ENCODE assay signal across 27 cellular contexts in genomic region chr17:82008941-82009405, GRCh38. TPM values are rescaled to one million over a fixed set of nuclear protein-coding genes. Genes with fewer than 3 reads are reported as not detected.
DNase-seq lines count a peak whose midpoint lies in the region; ATAC-seq, FAIRE-seq and TF ChIP-seq lines count a peak whose summit lies in the region.
"Had no signal": no experiment of that assay in that cellular context is flagged by ENCODE, and none has a peak within 500 bp of the region (broad histone marks: within the 10 kb centered on the region; RNA-seq: fewer than 3 reads in every experiment).

No MANE protein-coding gene starts in this region.

- TF ChIP-seq RAD21 in HepG2 (CRISPR knock-in tag; IDR thresholded peaks at IDR 0.05) = no peak

- POLR2A ChIA-PET in activated CD8-positive, alpha-beta T cell treated with anti-CD3 and anti-CD28 coated beads for 36 hours (lab: Charles Lee) = no interaction called here
- POLR2A ChIA-PET in activated CD8-positive, alpha-beta T cell treated with anti-CD3 and anti-CD28 coated beads, Interleukin-2, amount 10 ng/mL, durations not matched to agents 7 days and 5 days (lab: Charles Lee) = interaction anchor here (0.8 to 0.9 kb wide), 2 partner anchors 11 to 13 kb away, joined by 3 to 4 read pairs; no protein-coding TSS in a partner anchor
- POLR2A ChIA-PET in HepG2 (lab: Yijun Ruan, JAX) = interaction anchor here (1.5 to 1.9 kb wide), 4 partner anchors 8 to 17 kb away, joined by 7 to 9 read pairs (median 8); no protein-coding TSS in a partner anchor

- DNase-seq in activated CD8-positive, alpha-beta T cell treated with anti-CD3 and anti-CD28 coated beads for 36 hours = no peak
- no peak for DNase-seq in activated CD8-positive, alpha-beta T cell treated with anti-CD3 and anti-CD28 coated beads, Interleukin-2, amount 10 ng/mL, durations not matched to agents 7 days and 5 days
- DNase-seq in HepG2 (ENCODE audit: low spot score) (no peak), right lobe of liver (no peak)
- DNase-seq: BE2C, Calu3, DMS79 treated with DMSO at 0.1 percent for 48 hours, GF-D8, Karpas-422, NCI-H1092, NCI-H1417 treated with DMSO at 0.1 percent for 48 hours, NCI-H1694 treated with DMSO at 0.1 percent for 48 hours, NCI-H2081, NCI-H2227 treated with DMSO at 0.1 percent for 48 hours, NCI-H526 treated with DMSO at 0.1 percent for 48 hours, PC-9, RPMI8226, SIG-M5 had no signal

- no peaks in the 10 kb centered on the region for H3K27me3 ChIP-seq in HepG2 (ENCODE audit: control insufficient read depth in 1 of 2, insufficient read depth in 2 of 2, low read length in 2 of 2)
- no peaks in the 10 kb centered on the region for H3K27me3 ChIP-seq in right lobe of liver
- H3K27me3 ChIP-seq: BE2C had no signal

- TF ChIP-seq CTCF in activated CD8-positive, alpha-beta T cell treated with anti-CD3 and anti-CD28 coated beads for 36 hours (IDR thresholded peaks at IDR 0.05) = no peak
- no peak for TF ChIP-seq CTCF in HepG2 (CRISPR knock-in tag; IDR thresholded peaks at IDR 0.05)
- TF ChIP-seq CTCF in right lobe of liver (IDR thresholded peaks at IDR 0.05) = no peak

- H3K9me3 Mint-ChIP-seq in activated CD8-positive, alpha-beta T cell treated with anti-CD3 and anti-CD28 coated beads for 36 hours = no peaks in the 10 kb centered on the region
- H3K9me3 Mint-ChIP-seq in activated CD8-positive, alpha-beta T cell treated with anti-CD3 and anti-CD28 coated beads, Interleukin-2, amount 10 ng/mL, durations not matched to agents 7 days and 5 days (ENCODE audit: insufficient read depth) = no peaks in the 10 kb centered on the region
- H3K9me3 Mint-ChIP-seq: CD14-positive monocyte had no signal

- peak; percentile 10 for ATAC-seq in activated CD8-positive, alpha-beta T cell treated with anti-CD3 and anti-CD28 coated beads for 36 hours
- no peak for ATAC-seq in activated CD8-positive, alpha-beta T cell treated with anti-CD3 and anti-CD28 coated beads, Interleukin-2, amount 10 ng/mL, durations not matched to agents 7 days and 5 days
- ATAC-seq in HepG2 (no peak), right lobe of liver (no peak), HG03432 (IDR thresholded peaks at IDR 0.05; ENCODE audit: unreplicated experiment) (no peak), GM18909 (IDR thresholded peaks at IDR 0.05; ENCODE audit: poor library complexity, unreplicated experiment) (no peak)
- ATAC-seq: HCT116 had no signal

- no peak overlapping the region for H3K4me3 Mint-ChIP-seq in activated CD8-positive, alpha-beta T cell treated with anti-CD3 and anti-CD28 coated beads for 36 hours
- no peak overlapping the region for H3K4me3 Mint-ChIP-seq in activated CD8-positive, alpha-beta T cell treated with anti-CD3 and anti-CD28 coated beads, Interleukin-2, amount 10 ng/mL, durations not matched to agents 7 days and 5 days
- H3K4me3 Mint-ChIP-seq: CD14-positive monocyte had no signal

- H3K9ac ChIP-seq in HepG2 (ENCODE audit: insufficient read depth, low read depth, low read length) = no peak overlapping the region

- in situ Hi-C loops in HepG2 (cut with HindIII; ENCODE audit: extremely low pct_ligation_motif_present, low pct_unique_long_range_greater_than_20kb) = no loop called here

- BruUV-seq in HepG2 (replicated peaks; lab: Mats Ljungman, UMichigan) = no TSS peak

- TF ChIP-seq POLR2A in HepG2 (IDR thresholded peaks at IDR 0.05; ENCODE audit: insufficient read depth in 1 of 2, low read depth in 2 of 2, low read length in 2 of 2) (no peak), right lobe of liver (IDR thresholded peaks at IDR 0.05) (no peak)

- H3K4me3 ChIP-seq in HepG2 (replicated peaks in 1 of 3; ENCODE audit: insufficient read depth in 1 of 3, low read depth in 2 of 3, low read length in 3 of 3) (no peak overlapping the region), right lobe of liver (no peak overlapping the region)
- H3K4me3 ChIP-seq: PC-9, SK-N-MC had no signal

- H2AFZ ChIP-seq in HepG2 (ENCODE audit: low read length) = no peak overlapping the region
- H2AFZ ChIP-seq: PC-9 had no signal

- TF ChIP-seq EP300 in HepG2 (IDR thresholded peaks at IDR 0.05; ENCODE audit: low read depth in 2 of 2, low read length in 2 of 2) = no peak
- TF ChIP-seq EP300 in HepG2 (CRISPR knock-in tag; IDR thresholded peaks at IDR 0.05; ENCODE audit: borderline replicate concordance) = no peak

- no peaks in the 10 kb centered on the region for H3K9me3 ChIP-seq in HepG2 (ENCODE audit: low read length)
- H3K9me3 ChIP-seq in right lobe of liver = no peaks in the 10 kb centered on the region
- H3K9me3 ChIP-seq: BE2C had no signal

- no peak for FAIRE-seq in HepG2 (lab: Jason Lieb, UNC)
- FAIRE-seq: GM12891, GM19239 had no signal

- H3K27ac ChIP-seq in HepG2 (ENCODE audit: extremely low read length, insufficient read depth, low read length) = no peak overlapping the region
- no peak overlapping the region for H3K27ac ChIP-seq in right lobe of liver
- H3K27ac ChIP-seq: 22Rv1, HL-60, PC-9, SK-N-MC had no signal

- peaks cover 6% of the 10 kb centered on the region for H3K4me1 Mint-ChIP-seq in activated CD8-positive, alpha-beta T cell treated with anti-CD3 and anti-CD28 coated beads for 36 hours (ENCODE audit: low read depth)
- peaks cover 9% of the 10 kb centered on the region for H3K4me1 Mint-ChIP-seq in activated CD8-positive, alpha-beta T cell treated with anti-CD3 and anti-CD28 coated beads, Interleukin-2, amount 10 ng/mL, durations not matched to agents 7 days and 5 days (ENCODE audit: low read depth)
- H3K4me1 Mint-ChIP-seq: CD14-positive monocyte had no signal

- peaks cover 25% of the 10 kb centered on the region for H3K79me2 ChIP-seq in HepG2 (ENCODE audit: insufficient read depth, low read length)

- H3K4me1 ChIP-seq in HepG2 (ENCODE audit: insufficient read depth, low read length) = peaks cover 72% of the 10 kb centered on the region
- no peaks in the 10 kb centered on the region for H3K4me1 ChIP-seq in right lobe of liver

- no peaks in the 10 kb centered on the region for H3K27me3 Mint-ChIP-seq in activated CD8-positive, alpha-beta T cell treated with anti-CD3 and anti-CD28 coated beads for 36 hours
- H3K27me3 Mint-ChIP-seq in activated CD8-positive, alpha-beta T cell treated with anti-CD3 and anti-CD28 coated beads, Interleukin-2, amount 10 ng/mL, durations not matched to agents 7 days and 5 days (ENCODE audit: low read depth) = no peaks in the 10 kb centered on the region

- WGBS in HepG2 (ENCODE audit: low lambda C conversion rate) = 97% methylated on average over 20 of the region's 28 CpGs
- WGBS in right lobe of liver (ENCODE audit: insufficient coverage, low coverage, low lambda C conversion rate, missing lambda C conversion rate) = no CpG with 5 or more reads among the region's 28 CpGs

- H3K4me2 ChIP-seq in HepG2 (ENCODE audit: low read depth, low read length) = no peak overlapping the region
- H3K4me2 ChIP-seq: PC-9 had no signal

- CTCF ChIA-PET in activated CD8-positive, alpha-beta T cell treated with anti-CD3 and anti-CD28 coated beads for 36 hours (lab: Charles Lee) = interaction anchor here (1.6 kb wide), 1 partner anchor 11 kb away, joined by 7 read pairs; no protein-coding TSS in a partner anchor
- CTCF ChIA-PET in activated CD8-positive, alpha-beta T cell treated with anti-CD3 and anti-CD28 coated beads, Interleukin-2, amount 10 ng/mL, durations not matched to agents 7 days and 5 days (lab: Charles Lee) = interaction anchor here (1.9 to 2.1 kb wide), 2 partner anchors 11 to 50 kb away, joined by 5 read pairs; no protein-coding TSS in a partner anchor
- CTCF ChIA-PET in HepG2 (lab: Yijun Ruan, JAX; ENCODE audit: low intra/inter-chr PET ratio, low total read pairs) = no interaction called here

- no peaks in the 10 kb centered on the region for H4K20me1 ChIP-seq in HepG2 (ENCODE audit: insufficient read depth, low read length)

- H3K36me3 ChIP-seq in HepG2 (replicated peaks in 1 of 2; ENCODE audit: control insufficient read depth in 1 of 2, insufficient read depth in 2 of 2, low read length in 2 of 2) (peaks cover 44 to 62% of the 10 kb centered on the region in 2 experiments), right lobe of liver (peaks cover 0 to 9% (median 0%) of the 10 kb centered on the region in 4 donors)

- no peaks in the 10 kb centered on the region for H3K36me3 Mint-ChIP-seq in activated CD8-positive, alpha-beta T cell treated with anti-CD3 and anti-CD28 coated beads for 36 hours (ENCODE audit: low read depth)
- H3K36me3 Mint-ChIP-seq in activated CD8-positive, alpha-beta T cell treated with anti-CD3 and anti-CD28 coated beads, Interleukin-2, amount 10 ng/mL, durations not matched to agents 7 days and 5 days (ENCODE audit: low read depth) = no peaks in the 10 kb centered on the region

- no peak overlapping the region for H3K27ac Mint-ChIP-seq in activated CD8-positive, alpha-beta T cell treated with anti-CD3 and anti-CD28 coated beads for 36 hours
- H3K27ac Mint-ChIP-seq in activated CD8-positive, alpha-beta T cell treated with anti-CD3 and anti-CD28 coated beads, Interleukin-2, amount 10 ng/mL, durations not matched to agents 7 days and 5 days = no peak overlapping the region

- intact Hi-C loops in activated CD8-positive, alpha-beta T cell treated with anti-CD3 and anti-CD28 coated beads for 36 hours (cut with micrococcal nuclease) = no loop called here
- intact Hi-C loops in HepG2 (cut with micrococcal nuclease; ENCODE audit: unreplicated experiment) = no loop called here
- intact Hi-C loops in right lobe of liver (cut with DNase I) = no loop called here

RNA-seq across cellular contexts. Expression of gene CENPX, which starts 13.7 kb away (rescaled TPM):
- total RNA-seq in activated CD8-positive, alpha-beta T cell treated with anti-CD3 and anti-CD28 coated beads for 36 hours = 10 to 100 TPM; 88.7 to 98.1 TPM
- total RNA-seq in activated CD8-positive, alpha-beta T cell treated with anti-CD3 and anti-CD28 coated beads, Interleukin-2, amount 10 ng/mL, durations not matched to agents 7 days and 5 days = 10 to 100 TPM; 86.7 to 87.7 TPM
- total RNA-seq in HepG2 (2016; rRNA removed; fragmentation: Illumina TruSeq; extraction: Trizol) (166 and 170 TPM in 2 replicates), right lobe of liver (10 to 100 TPM; 27.3 to 81.1 (median 47.8) TPM)
- 262 and 321 TPM in 2 replicates for total RNA-seq in HepG2 (2016; cell fraction: cytosol; rRNA removed; fragmentation: Illumina TruSeq; extraction: Trizol; ENCODE audit: low read depth)
- 171 and 173 TPM in 2 replicates for total RNA-seq in HepG2 (2016; cell fraction: insoluble cytoplasmic fraction; rRNA removed; fragmentation: Illumina TruSeq; extraction: Trizol)
- 221 and 277 TPM in 2 replicates for total RNA-seq in HepG2 (2016; cell fraction: membrane; rRNA removed; fragmentation: Illumina TruSeq; extraction: Trizol)
- total RNA-seq in HepG2 (2016; cell fraction: nucleus; rRNA removed; fragmentation: Illumina TruSeq; extraction: Trizol) = 85.1 and 103 TPM in 2 replicates
- polyA plus RNA-seq in HepG2 (2011; rRNA removed) = 92.7 and 96.7 TPM in 2 replicates
- polyA plus RNA-seq in HepG2 (2011; cell fraction: cytosol; rRNA removed) = 88.8 and 138 TPM in 2 replicates
- polyA plus RNA-seq in HepG2 (2011; cell fraction: nucleus; rRNA removed) = 166 and 170 TPM in 2 replicates
- 46.3 and 61.5 TPM in 2 replicates for polyA plus RNA-seq in HepG2 (2012)
- 176 and 237 TPM in 2 replicates for polyA plus RNA-seq in HepG2 (2016; cell fraction: cytosol; fragmentation: Illumina TruSeq; extraction: Trizol; ENCODE audit: low read depth)
- 143 and 150 TPM in 2 replicates for polyA plus RNA-seq in HepG2 (2016; cell fraction: insoluble cytoplasmic fraction; fragmentation: Illumina TruSeq; extraction: Trizol; ENCODE audit: low read depth)
- polyA plus RNA-seq in HepG2 (2016; cell fraction: membrane; fragmentation: Illumina TruSeq; extraction: Trizol; ENCODE audit: low read depth) = 176 and 221 TPM in 2 replicates
- polyA plus RNA-seq in HepG2 (2016; cell fraction: nucleus; fragmentation: Illumina TruSeq; extraction: Trizol; ENCODE audit: insufficient read depth, low read depth) = 178 and 180 TPM in 2 replicates
- 32.0 and 49.8 TPM in 2 replicates for polyA minus RNA-seq in HepG2 (2011; rRNA and poly(A)+ RNA removed; ENCODE audit: low replicate concordance)
- 14.8 and 16.2 TPM in 2 replicates for polyA minus RNA-seq in HepG2 (2011; cell fraction: cytosol; rRNA and poly(A)+ RNA removed)
- 20.0 and 26.9 TPM in 2 replicates for polyA minus RNA-seq in HepG2 (2011; cell fraction: nucleus; rRNA and poly(A)+ RNA removed)

RNA-seq across cellular contexts. Expression of gene LRRC45, which starts 14.1 kb away (rescaled TPM):
- 10 to 100 TPM; 12.9 TPM for total RNA-seq in activated CD8-positive, alpha-beta T cell treated with anti-CD3 and anti-CD28 coated beads for 36 hours
- total RNA-seq in activated CD8-positive, alpha-beta T cell treated with anti-CD3 and anti-CD28 coated beads, Interleukin-2, amount 10 ng/mL, durations not matched to agents 7 days and 5 days = 10 to 100 TPM; 58.3 to 58.9 TPM
- total RNA-seq in HepG2 (2016; rRNA removed; fragmentation: Illumina TruSeq; extraction: Trizol) = 21.4 and 48.1 TPM in 2 replicates
- 30.2 and 31.8 TPM in 2 replicates for total RNA-seq in HepG2 (2016; cell fraction: cytosol; rRNA removed; fragmentation: Illumina TruSeq; extraction: Trizol; ENCODE audit: low read depth)
- 20.6 and 49.6 TPM in 2 replicates for total RNA-seq in HepG2 (2016; cell fraction: insoluble cytoplasmic fraction; rRNA removed; fragmentation: Illumina TruSeq; extraction: Trizol)
- total RNA-seq in HepG2 (2016; cell fraction: membrane; rRNA removed; fragmentation: Illumina TruSeq; extraction: Trizol) = 14.9 and 19.0 TPM in 2 replicates
- 49.7 and 54.4 TPM in 2 replicates for total RNA-seq in HepG2 (2016; cell fraction: nucleus; rRNA removed; fragmentation: Illumina TruSeq; extraction: Trizol)
- 11.6 and 14.1 TPM in 2 replicates for polyA plus RNA-seq in HepG2 (2011; rRNA removed)
- 5.5 and 10.0 TPM in 2 replicates for polyA plus RNA-seq in HepG2 (2011; cell fraction: cytosol; rRNA removed)
- polyA plus RNA-seq in HepG2 (2011; cell fraction: nucleus; rRNA removed) = 112 and 182 TPM in 2 replicates
- polyA plus RNA-seq in HepG2 (2012) = 7.5 and 8.8 TPM in 2 replicates
- polyA plus RNA-seq in HepG2 (2016; cell fraction: cytosol; fragmentation: Illumina TruSeq; extraction: Trizol; ENCODE audit: low read depth) = 3.3 and 4.2 TPM in 2 replicates
- polyA plus RNA-seq in HepG2 (2016; cell fraction: insoluble cytoplasmic fraction; fragmentation: Illumina TruSeq; extraction: Trizol; ENCODE audit: low read depth) = 19.5 and 19.7 TPM in 2 replicates
- 9.1 and 9.2 TPM in 2 replicates for polyA plus RNA-seq in HepG2 (2016; cell fraction: membrane; fragmentation: Illumina TruSeq; extraction: Trizol; ENCODE audit: low read depth)
- polyA plus RNA-seq in HepG2 (2016; cell fraction: nucleus; fragmentation: Illumina TruSeq; extraction: Trizol; ENCODE audit: insufficient read depth, low read depth) = 129 and 136 TPM in 2 replicates
- 11.1 and 15.7 TPM in 2 replicates for polyA minus RNA-seq in HepG2 (2011; rRNA and poly(A)+ RNA removed; ENCODE audit: low replicate concordance)
- polyA minus RNA-seq in HepG2 (2011; cell fraction: cytosol; rRNA and poly(A)+ RNA removed) = 6.1 and 8.2 TPM in 2 replicates
- 25.0 and 27.2 TPM in 2 replicates for polyA minus RNA-seq in HepG2 (2011; cell fraction: nucleus; rRNA and poly(A)+ RNA removed)
- total RNA-seq in right lobe of liver = 10 to 100 TPM in 3 of 6 experiments, 1 to 10 TPM in 3; 4.9 to 15.6 (median 11.9) TPM

RNA-seq across cellular contexts. Expression of gene RAC3, which starts 22.5 kb away (rescaled TPM):
- total RNA-seq in activated CD8-positive, alpha-beta T cell treated with anti-CD3 and anti-CD28 coated beads for 36 hours = 1 to 10 TPM; 5.5 to 5.8 TPM
- total RNA-seq in activated CD8-positive, alpha-beta T cell treated with anti-CD3 and anti-CD28 coated beads, Interleukin-2, amount 10 ng/mL, durations not matched to agents 7 days and 5 days = 10 to 100 TPM; 12.9 to 13.1 TPM
- total RNA-seq in HepG2 (2016; rRNA removed; fragmentation: Illumina TruSeq; extraction: Trizol) = 4.0 and 10.5 TPM in 2 replicates
- 6.8 and 9.8 TPM in 2 replicates for total RNA-seq in HepG2 (2016; cell fraction: cytosol; rRNA removed; fragmentation: Illumina TruSeq; extraction: Trizol; ENCODE audit: low read depth)
- 3.9 and 12.6 TPM in 2 replicates for total RNA-seq in HepG2 (2016; cell fraction: insoluble cytoplasmic fraction; rRNA removed; fragmentation: Illumina TruSeq; extraction: Trizol)
- 7.3 and 10.1 TPM in 2 replicates for total RNA-seq in HepG2 (2016; cell fraction: membrane; rRNA removed; fragmentation: Illumina TruSeq; extraction: Trizol)
- 11.7 and 12.9 TPM in 2 replicates for total RNA-seq in HepG2 (2016; cell fraction: nucleus; rRNA removed; fragmentation: Illumina TruSeq; extraction: Trizol)
- polyA plus RNA-seq in HepG2 (2011; rRNA removed) = 21.3 and 24.1 TPM in 2 replicates
- polyA plus RNA-seq in HepG2 (2011; cell fraction: cytosol; rRNA removed) = 12.8 and 16.7 TPM in 2 replicates
- 111 and 165 TPM in 2 replicates for polyA plus RNA-seq in HepG2 (2011; cell fraction: nucleus; rRNA removed)
- polyA plus RNA-seq in HepG2 (2012) = 6.3 and 10.6 TPM in 2 replicates
- 10.4 and 12.0 TPM in 2 replicates for polyA plus RNA-seq in HepG2 (2016; cell fraction: cytosol; fragmentation: Illumina TruSeq; extraction: Trizol; ENCODE audit: low read depth)
- 6.0 and 7.2 TPM in 2 replicates for polyA plus RNA-seq in HepG2 (2016; cell fraction: insoluble cytoplasmic fraction; fragmentation: Illumina TruSeq; extraction: Trizol; ENCODE audit: low read depth)
- 8.8 and 10.0 TPM in 2 replicates for polyA plus RNA-seq in HepG2 (2016; cell fraction: membrane; fragmentation: Illumina TruSeq; extraction: Trizol; ENCODE audit: low read depth)
- polyA plus RNA-seq in HepG2 (2016; cell fraction: nucleus; fragmentation: Illumina TruSeq; extraction: Trizol; ENCODE audit: insufficient read depth, low read depth) = 45.9 and 51.6 TPM in 2 replicates
- polyA minus RNA-seq in HepG2 (2011; rRNA and poly(A)+ RNA removed; ENCODE audit: low replicate concordance) = 12.6 and 13.2 TPM in 2 replicates
- polyA minus RNA-seq in HepG2 (2011; cell fraction: cytosol; rRNA and poly(A)+ RNA removed) = 3.0 and 3.6 TPM in 2 replicates
- 6.7 and 7.6 TPM in 2 replicates for polyA minus RNA-seq in HepG2 (2011; cell fraction: nucleus; rRNA and poly(A)+ RNA removed)
- 1 to 10 TPM; 3.4 to 9.0 (median 5.4) TPM for total RNA-seq in right lobe of liver
- polyA plus RNA-seq: CD14-positive monocyte had no signal

RNA-seq across cellular contexts. Expression of gene DCXR, which starts 28.5 kb away (rescaled TPM):
- 100 to 1,000 TPM in 1 of 2 experiments, 10 to 100 TPM in 1; 99.2 to 101 TPM for total RNA-seq in activated CD8-positive, alpha-beta T cell treated with anti-CD3 and anti-CD28 coated beads for 36 hours
- 100 to 1,000 TPM; 141 TPM for total RNA-seq in activated CD8-positive, alpha-beta T cell treated with anti-CD3 and anti-CD28 coated beads, Interleukin-2, amount 10 ng/mL, durations not matched to agents 7 days and 5 days
- total RNA-seq in HepG2 (2016; rRNA removed; fragmentation: Illumina TruSeq; extraction: Trizol) (286 and 311 TPM in 2 replicates), right lobe of liver (1,000 to 10,000 TPM in 2 of 6 experiments, 100 to 1,000 TPM in 4; 389 to 1,607 (median 735) TPM)
- total RNA-seq in HepG2 (2016; cell fraction: cytosol; rRNA removed; fragmentation: Illumina TruSeq; extraction: Trizol; ENCODE audit: low read depth) = 275 and 353 TPM in 2 replicates
- 302 and 321 TPM in 2 replicates for total RNA-seq in HepG2 (2016; cell fraction: insoluble cytoplasmic fraction; rRNA removed; fragmentation: Illumina TruSeq; extraction: Trizol)
- 228 and 297 TPM in 2 replicates for total RNA-seq in HepG2 (2016; cell fraction: membrane; rRNA removed; fragmentation: Illumina TruSeq; extraction: Trizol)
- total RNA-seq in HepG2 (2016; cell fraction: nucleus; rRNA removed; fragmentation: Illumina TruSeq; extraction: Trizol) = 132 and 152 TPM in 2 replicates
- polyA plus RNA-seq in HepG2 (2011; rRNA removed) = 287 and 290 TPM in 2 replicates
- polyA plus RNA-seq in HepG2 (2011; cell fraction: cytosol; rRNA removed) = 253 and 424 TPM in 2 replicates
- 645 and 737 TPM in 2 replicates for polyA plus RNA-seq in HepG2 (2011; cell fraction: nucleus; rRNA removed)
- polyA plus RNA-seq in HepG2 (2012) = 190 and 266 TPM in 2 replicates
- polyA plus RNA-seq in HepG2 (2016; cell fraction: cytosol; fragmentation: Illumina TruSeq; extraction: Trizol; ENCODE audit: low read depth) = 398 and 426 TPM in 2 replicates
- 296 and 330 TPM in 2 replicates for polyA plus RNA-seq in HepG2 (2016; cell fraction: insoluble cytoplasmic fraction; fragmentation: Illumina TruSeq; extraction: Trizol; ENCODE audit: low read depth)
- polyA plus RNA-seq in HepG2 (2016; cell fraction: membrane; fragmentation: Illumina TruSeq; extraction: Trizol; ENCODE audit: low read depth) = 308 and 335 TPM in 2 replicates
- 280 and 299 TPM in 2 replicates for polyA plus RNA-seq in HepG2 (2016; cell fraction: nucleus; fragmentation: Illumina TruSeq; extraction: Trizol; ENCODE audit: insufficient read depth, low read depth)
- polyA minus RNA-seq in HepG2 (2011; rRNA and poly(A)+ RNA removed; ENCODE audit: low replicate concordance) = 73.9 and 172 TPM in 2 replicates
- polyA minus RNA-seq in HepG2 (2011; cell fraction: cytosol; rRNA and poly(A)+ RNA removed) = 52.1 and 74.6 TPM in 2 replicates
- polyA minus RNA-seq in HepG2 (2011; cell fraction: nucleus; rRNA and poly(A)+ RNA removed) = 61.5 and 67.5 TPM in 2 replicates

RNA-seq across cellular contexts. Expression of gene ASPSCR1, which starts 31.5 kb away (rescaled TPM):
- total RNA-seq in activated CD8-positive, alpha-beta T cell treated with anti-CD3 and anti-CD28 coated beads for 36 hours = 10 to 100 TPM; 18.7 to 24.5 TPM
- total RNA-seq in activated CD8-positive, alpha-beta T cell treated with anti-CD3 and anti-CD28 coated beads, Interleukin-2, amount 10 ng/mL, durations not matched to agents 7 days and 5 days = 10 to 100 TPM; 27.0 to 33.7 TPM
- total RNA-seq in HepG2 (2016; rRNA removed; fragmentation: Illumina TruSeq; extraction: Trizol) = 221 and 314 TPM in 2 replicates
- total RNA-seq in HepG2 (2016; cell fraction: cytosol; rRNA removed; fragmentation: Illumina TruSeq; extraction: Trizol; ENCODE audit: low read depth) = 180 and 228 TPM in 2 replicates
- total RNA-seq in HepG2 (2016; cell fraction: insoluble cytoplasmic fraction; rRNA removed; fragmentation: Illumina TruSeq; extraction: Trizol) = 219 and 327 TPM in 2 replicates
- 207 and 283 TPM in 2 replicates for total RNA-seq in HepG2 (2016; cell fraction: membrane; rRNA removed; fragmentation: Illumina TruSeq; extraction: Trizol)
- 184 and 224 TPM in 2 replicates for total RNA-seq in HepG2 (2016; cell fraction: nucleus; rRNA removed; fragmentation: Illumina TruSeq; extraction: Trizol)
- 257 and 274 TPM in 2 replicates for polyA plus RNA-seq in HepG2 (2011; rRNA removed)
- polyA plus RNA-seq in HepG2 (2011; cell fraction: cytosol; rRNA removed) = 164 and 428 TPM in 2 replicates
- 988 and 1,754 TPM in 2 replicates for polyA plus RNA-seq in HepG2 (2011; cell fraction: nucleus; rRNA removed)
- 102 and 190 TPM in 2 replicates for polyA plus RNA-seq in HepG2 (2012)
- 154 and 193 TPM in 2 replicates for polyA plus RNA-seq in HepG2 (2016; cell fraction: cytosol; fragmentation: Illumina TruSeq; extraction: Trizol; ENCODE audit: low read depth)
- 188 and 212 TPM in 2 replicates for polyA plus RNA-seq in HepG2 (2016; cell fraction: insoluble cytoplasmic fraction; fragmentation: Illumina TruSeq; extraction: Trizol; ENCODE audit: low read depth)
- 186 and 218 TPM in 2 replicates for polyA plus RNA-seq in HepG2 (2016; cell fraction: membrane; fragmentation: Illumina TruSeq; extraction: Trizol; ENCODE audit: low read depth)
- polyA plus RNA-seq in HepG2 (2016; cell fraction: nucleus; fragmentation: Illumina TruSeq; extraction: Trizol; ENCODE audit: insufficient read depth, low read depth) = 413 and 420 TPM in 2 replicates
- 26.8 and 276 TPM in 2 replicates for polyA minus RNA-seq in HepG2 (2011; rRNA and poly(A)+ RNA removed; ENCODE audit: low replicate concordance)
- polyA minus RNA-seq in HepG2 (2011; cell fraction: cytosol; rRNA and poly(A)+ RNA removed) = 97.1 and 133 TPM in 2 replicates
- polyA minus RNA-seq in HepG2 (2011; cell fraction: nucleus; rRNA and poly(A)+ RNA removed) = 107 and 152 TPM in 2 replicates
- total RNA-seq in right lobe of liver = 10 to 100 TPM; 24.4 to 55.6 (median 32.9) TPM
